ENCODE assay signal across 9 cellular contexts in genomic region chr19:14114854-14115253, GRCh38. TPM values are rescaled to one million over a fixed set of nuclear protein-coding genes. Genes with fewer than 3 reads are reported as not detected.
DNase-seq lines count a peak whose midpoint lies in the region; ATAC-seq lines count a peak whose summit lies in the region.
"Had no signal": no experiment of that assay in that cellular context is flagged by ENCODE, and none has a peak within 500 bp of the region (broad histone marks: within the 10 kb centered on the region; RNA-seq: fewer than 3 reads in every experiment).

No MANE protein-coding gene starts in this region.

- ATAC-seq in left ventricle myocardium superior (no peak), HG03097 (IDR thresholded peaks at IDR 0.05; ENCODE audit: low FRiP score, unreplicated experiment) (no peak), GM18502 (IDR thresholded peaks at IDR 0.05; ENCODE audit: poor library complexity, unreplicated experiment) (no peak), GM19467 (IDR thresholded peaks at IDR 0.05; ENCODE audit: unreplicated experiment) (no peak)

- peak; percentile 49 for DNase-seq in GDM1 (lab: John Stamatoyannopoulos, UW)
- DNase-seq in NOMO-1 treated with dmso at 0.1 percent for 144 hours (lab: John Stamatoyannopoulos, UW; ENCODE audit: unreplicated experiment): peak; percentile 75
- DNase-seq in activated T-helper 9 cell treated with anti-CD3 and anti-CD28 coated beads, Interleukin-2, amount 50 U/mL, for 16 hours (ENCODE audit: low read depth): peak; percentile 43
- DNase-seq in left ventricle myocardium superior: peak; percentile 80
- peak; percentile 37 for DNase-seq in stimulated activated CD4-positive, alpha-beta T cell treated with anti-CD3 and anti-CD28 coated beads, Interleukin-2, amount 100 ng/mL, for 4 hours (ENCODE audit: low read depth)

- intact Hi-C loops in left ventricle myocardium superior (cut with micrococcal nuclease): no loop called here

RNA-seq across cellular contexts. Expression of gene PRKACA, which starts 2.7 kb away (rescaled TPM):
- total RNA-seq in left ventricle myocardium superior: 514 TPM

RNA-seq across cellular contexts. Expression of gene ASF1B, which starts 21.5 kb away (rescaled TPM):
- 1.6 TPM for total RNA-seq in left ventricle myocardium superior

RNA-seq across cellular contexts. Expression of gene SAMD1, which starts 24.3 kb away (rescaled TPM):
- total RNA-seq in left ventricle myocardium superior: 58.0 TPM

RNA-seq across cellular contexts. Expression of gene C19orf67, which starts 29.3 kb away (rescaled TPM):
- total RNA-seq in left ventricle myocardium superior: not detected
- total RNA-seq: SJSA1 had no signal

RNA-seq across cellular contexts. Expression of gene MISP3, which starts 42.3 kb away (rescaled TPM):
- total RNA-seq in left ventricle myocardium superior: 6.8 TPM
